Comparison of ENCODE assay signal across 8 cellular contexts in genomic region chr7:1055084-1055450, GRCh38. TPM values are rescaled to one million over a fixed set of nuclear protein-coding genes. Genes with fewer than 3 reads are reported as not detected.
DNase-seq lines count a peak whose midpoint lies in the region; ATAC-seq and TF ChIP-seq lines count a peak whose summit lies in the region.

No MANE protein-coding gene starts in this region.

- no peaks in the 10 kb centered on the region for H3K36me3 ChIP-seq in prostate gland

- peaks cover 4% of the 10 kb centered on the region for H3K4me1 ChIP-seq in prostate gland (replicated peaks)

- H3K36me3 Mint-ChIP-seq in WTC11 (no peaks in the 10 kb centered on the region), immature natural killer cell (peaks cover 0 to 7% (median 0%) of the 10 kb centered on the region in 3 donors), type B pancreatic cell (peaks cover 4% of the 10 kb centered on the region)

- no peak overlapping the region for H3K4me3 ChIP-seq in prostate gland

- H3K4me3 Mint-ChIP-seq in WTC11 (no peak overlapping the region), immature natural killer cell (peak overlapping the region in 1 of 5 donors; percentile 23), type B pancreatic cell (no peak overlapping the region)

- H3K27ac Mint-ChIP-seq in WTC11 (peak overlapping the region; percentile 81), immature natural killer cell (no peak overlapping the region), type B pancreatic cell (no peak overlapping the region)

- WGBS in prostate gland: 11% methylated on average over 20 of the region's 22 CpGs

- no peak for TF ChIP-seq CTCF in WTC11 (IDR thresholded peaks at IDR 0.05)
- TF ChIP-seq CTCF in prostate gland (IDR thresholded peaks at IDR 0.05): no peak
- no peak for TF ChIP-seq CTCF in type B pancreatic cell (conservative IDR thresholded peaks at IDR 0.05)

- no peaks in the 10 kb centered on the region for H3K27me3 ChIP-seq in prostate gland (replicated peaks; ENCODE audit: insufficient read depth)

- H3K4me1 Mint-ChIP-seq in WTC11 (peaks cover 20% of the 10 kb centered on the region), immature natural killer cell (peaks cover 12 to 23% of the 10 kb centered on the region in 2 donors), type B pancreatic cell (ENCODE audit: unreplicated experiment) (peaks cover 21% of the 10 kb centered on the region)

- H3K9me3 Mint-ChIP-seq in WTC11 (no peaks in the 10 kb centered on the region), immature natural killer cell (no peaks in the 10 kb centered on the region), type B pancreatic cell (no peaks in the 10 kb centered on the region)

- POLR2A ChIA-PET in WTC11 (lab: Charles Lee): no interaction called here

- peak overlapping the region in 1 of 2 donors; percentile 39 for H3K27ac ChIP-seq in prostate gland

- ATAC-seq in WTC11: no peak
- no peak for ATAC-seq in GM19452 (IDR thresholded peaks at IDR 0.05; ENCODE audit: unreplicated experiment)
- ATAC-seq in HG02642 (IDR thresholded peaks at IDR 0.05; ENCODE audit: poor library complexity, unreplicated experiment): no peak

- intact Hi-C loops in prostate gland (cut with DNase I): no loop called here

- H3K9me3 ChIP-seq in prostate gland: no peaks in the 10 kb centered on the region

- DNase-seq in DMS79 treated with DMSO at 0.1 percent for 48 hours (lab: John Stamatoyannopoulos, UW): peak; percentile 80
- no peak for DNase-seq in WTC11 (ENCODE audit: low spot score)
- peak; percentile 12 for DNase-seq in effector CD8-positive, alpha-beta T cell (lab: John Stamatoyannopoulos, UW)
- peak; percentile 57 for DNase-seq in prostate gland (ENCODE audit: low spot score)
- DNase-seq in immature natural killer cell: no peak
- no peak for DNase-seq in type B pancreatic cell (ENCODE audit: extremely low spot score, unreplicated experiment)

- TF ChIP-seq POLR2A in prostate gland (IDR thresholded peaks at IDR 0.05): no peak

- CTCF ChIA-PET in WTC11 (lab: Charles Lee): interaction anchor here (1.1 to 2.1 kb wide), 2 partner anchors 58 to 62 kb away, joined by 4 to 10 read pairs; no protein-coding TSS in a partner anchor

- H3K27me3 Mint-ChIP-seq in WTC11 (ENCODE audit: low read depth) (no peaks in the 10 kb centered on the region), immature natural killer cell (ENCODE audit: low read depth in 3 of 3) (peaks cover 4 to 10% (median 7%) of the 10 kb centered on the region in 3 donors), type B pancreatic cell (no peaks in the 10 kb centered on the region)

TF ChIP-seq in WTC11, 78 proteins besides CTCF, POLR2A, EP300 and RAD21 (continues in another document):
- TF ChIP-seq CBFB (CRISPR knock-in tag; IDR thresholded peaks at IDR 0.05; ENCODE audit: low read depth) (no peak), FOXP1 (CRISPR knock-in tag; IDR thresholded peaks at IDR 0.05; ENCODE audit: borderline replicate concordance) (no peak), ARID4B (CRISPR knock-in tag; IDR thresholded peaks at IDR 0.05; ENCODE audit: borderline replicate concordance) (no peak), ATF6 (CRISPR knock-in tag; IDR thresholded peaks at IDR 0.05) (no peak), ZNF416 (CRISPR knock-in tag; IDR thresholded peaks at IDR 0.05) (no peak), CDX4 (CRISPR knock-in tag; IDR thresholded peaks at IDR 0.05; ENCODE audit: borderline replicate concordance) (no peak), ERG (CRISPR knock-in tag; IDR thresholded peaks at IDR 0.05) (no peak), USF1 (CRISPR knock-in tag; IDR thresholded peaks at IDR 0.05) (no peak), KAT7 (CRISPR knock-in tag; IDR thresholded peaks at IDR 0.05; ENCODE audit: borderline replicate concordance) (no peak), ZBTB43 (CRISPR knock-in tag; IDR thresholded peaks at IDR 0.05) (no peak)

RNA-seq across cellular contexts. Expression of gene GPR146, which starts 10.7 kb away (rescaled TPM):
- total RNA-seq in WTC11 (2021): 0.87 to 1.1 TPM (median 0.92 TPM) in 3 replicates
- total RNA-seq in prostate gland: 10 to 100 TPM in 1 of 2 donors, 1 to 10 TPM in 1; 6.1 to 25.9 TPM
- polyA plus RNA-seq in immature natural killer cell: 1 to 10 TPM in 2 of 3 donors, not detected in 1; 1.1 to 1.9 TPM
- total RNA-seq in type B pancreatic cell (ENCODE audit: low replicate concordance): 1.2 TPM in 2 replicates

RNA-seq across cellular contexts. Expression of gene GPER1, which starts 32.8 kb away (rescaled TPM):
- 0.28 to 0.87 TPM (median 0.41 TPM) in 3 replicates for total RNA-seq in WTC11 (2021)
- total RNA-seq in prostate gland: 10 to 100 TPM in 1 of 2 donors, 1 to 10 TPM in 1; 7.4 to 11.5 TPM
- polyA plus RNA-seq in immature natural killer cell: under 1 TPM in 2 of 3 donors, not detected in 1; 0.14 to 0.31 TPM
- total RNA-seq in type B pancreatic cell (ENCODE audit: low replicate concordance): 2.5 and 5.0 TPM in 2 replicates

Comparison
In these comparisons a context has a peak if more than half of its experiments do, and no peak if none do; other contexts are left out.
1. DNase-seq: peak in DMS79 treated with DMSO at 0.1 percent for 48 hours (single experiment), effector CD8-positive, alpha-beta T cell (single experiment) and prostate gland (single experiment); none in WTC11 (single experiment), immature natural killer cell (0 of 3) and type B pancreatic cell (single experiment).